In genomic region chr11:126584028-126584427, GRCh38 we compare ENCODE assay signal across 29 cellular contexts.
"Had no signal": no experiment of that assay in that cellular context is flagged by ENCODE, and none has a peak within 500 bp of the region (broad histone marks: within the 10 kb centered on the region; RNA-seq: fewer than 3 reads in every experiment).

No MANE protein-coding gene starts in this region.

- H3K27me3 Mint-ChIP-seq: activated CD4-positive, alpha-beta memory T cell treated with anti-CD3 and anti-CD28 coated beads for 36 hours; activated CD4-positive, alpha-beta T cell treated with anti-CD3 and anti-CD28 coated beads for 36 hours; activated CD4-positive, alpha-beta T cell treated with anti-CD3 and anti-CD28 coated beads, Interleukin-2, amount 10 ng/mL, durations not matched to agents 24 days and 14 days; activated naive CD8-positive, alpha-beta T cell had no signal

- H3K27ac Mint-ChIP-seq: activated CD4-positive, alpha-beta memory T cell treated with anti-CD3 and anti-CD28 coated beads for 36 hours; activated CD4-positive, alpha-beta T cell treated with anti-CD3 and anti-CD28 coated beads for 36 hours; activated CD4-positive, alpha-beta T cell treated with anti-CD3 and anti-CD28 coated beads, Interleukin-2, amount 10 ng/mL, durations not matched to agents 24 days and 14 days; activated CD8-positive, alpha-beta memory T cell treated with anti-CD3 and anti-CD28 coated beads, Interleukin-2, amount 10 ng/mL, durations not matched to agents 7 days and 5 days; activated CD8-positive, alpha-beta T cell treated with anti-CD3 and anti-CD28 coated beads, Interleukin-2, amount 10 ng/mL, durations not matched to agents 7 days and 5 days; activated naive CD8-positive, alpha-beta T cell; activated T-cell treated with anti-CD3 and anti-CD28 coated beads, Interleukin-2, amount 50 U/mL, for 72 hours had no signal

- H3K27ac ChIP-seq: body of pancreas, breast epithelium, cardiac muscle cell, colonic mucosa, epithelial cell of prostate, esophagus squamous epithelium, gastroesophageal sphincter had no signal

- H3K4me3 ChIP-seq: body of pancreas, breast epithelium, cardiac muscle cell, colonic mucosa, esophagus squamous epithelium, gastroesophageal sphincter had no signal

- H3K9me3 ChIP-seq: body of pancreas, breast epithelium, colonic mucosa, esophagus squamous epithelium, gastroesophageal sphincter had no signal

- H3K9me3 Mint-ChIP-seq: activated CD4-positive, alpha-beta memory T cell treated with anti-CD3 and anti-CD28 coated beads for 36 hours; activated CD4-positive, alpha-beta T cell treated with anti-CD3 and anti-CD28 coated beads, Interleukin-2, amount 10 ng/mL, durations not matched to agents 24 days and 14 days; activated T-cell treated with anti-CD3 and anti-CD28 coated beads, Interleukin-2, amount 50 U/mL, for 72 hours had no signal

- H3K4me3 Mint-ChIP-seq: activated CD4-positive, alpha-beta memory T cell treated with anti-CD3 and anti-CD28 coated beads for 36 hours; activated CD4-positive, alpha-beta T cell treated with anti-CD3 and anti-CD28 coated beads for 36 hours; activated CD4-positive, alpha-beta T cell treated with anti-CD3 and anti-CD28 coated beads, Interleukin-2, amount 10 ng/mL, durations not matched to agents 24 days and 14 days; activated CD8-positive, alpha-beta memory T cell treated with anti-CD3 and anti-CD28 coated beads, Interleukin-2, amount 10 ng/mL, durations not matched to agents 7 days and 5 days; activated CD8-positive, alpha-beta T cell treated with anti-CD3 and anti-CD28 coated beads, Interleukin-2, amount 10 ng/mL, durations not matched to agents 7 days and 5 days; activated naive CD8-positive, alpha-beta T cell; activated T-cell treated with anti-CD3 and anti-CD28 coated beads, Interleukin-2, amount 50 U/mL, for 72 hours had no signal

- H3K36me3 Mint-ChIP-seq: activated CD4-positive, alpha-beta memory T cell treated with anti-CD3 and anti-CD28 coated beads for 36 hours; activated CD8-positive, alpha-beta memory T cell treated with anti-CD3 and anti-CD28 coated beads, Interleukin-2, amount 10 ng/mL, durations not matched to agents 7 days and 5 days; activated naive CD8-positive, alpha-beta T cell had no signal

- DNase-seq: activated CD4-positive, alpha-beta memory T cell treated with anti-CD3 and anti-CD28 coated beads for 36 hours; activated CD4-positive, alpha-beta T cell treated with anti-CD3 and anti-CD28 coated beads for 36 hours; activated CD4-positive, alpha-beta T cell treated with anti-CD3 and anti-CD28 coated beads, Interleukin-2, amount 10 ng/mL, durations not matched to agents 24 days and 14 days; activated CD4-positive, CD25-positive, alpha-beta regulatory T cell; activated CD4-positive, CD25-positive, alpha-beta regulatory T cell treated with anti-CD3 and anti-CD28 coated beads, Interleukin-2, amount 50 U/mL, for 72 hours; activated CD8-positive, alpha-beta memory T cell treated with anti-CD3 and anti-CD28 coated beads, Interleukin-2, amount 10 ng/mL, durations not matched to agents 7 days and 5 days; activated CD8-positive, alpha-beta memory T cell treated with anti-CD3 and anti-CD28 coated beads, Interleukin-2, amount 50 U/mL, for 4 hours; activated CD8-positive, alpha-beta T cell treated with anti-CD3 and anti-CD28 coated beads, Interleukin-2, amount 10 ng/mL, durations not matched to agents 7 days and 5 days; activated gamma-delta T cell; activated naive CD4-positive, alpha-beta T cell treated with anti-CD3 and anti-CD28 coated beads, Interleukin-2, amount 50 U/mL, for 16 hours; activated naive CD4-positive, alpha-beta T cell treated with Interleukin-2 at 50 U/mL for 16 hours; activated T-cell treated with anti-CD3 and anti-CD28 coated beads, Interleukin-2, amount 50 U/mL, for 1 hour; activated T-cell treated with anti-CD3 and anti-CD28 coated beads, Interleukin-2, amount 50 U/mL, for 72 hours; amniotic stem cell; aorta; body of pancreas; central memory CD4-positive, alpha-beta T cell; cerebellar nuclear complex; colonic mucosa; effector CD8-positive, alpha-beta T cell; esophagus squamous epithelium; foreskin melanocyte; head of caudate nucleus; T-helper 2 cell had no signal

- H3K4me1 Mint-ChIP-seq: activated CD4-positive, alpha-beta T cell treated with anti-CD3 and anti-CD28 coated beads for 36 hours; activated CD4-positive, alpha-beta T cell treated with anti-CD3 and anti-CD28 coated beads, Interleukin-2, amount 10 ng/mL, durations not matched to agents 24 days and 14 days; activated CD8-positive, alpha-beta memory T cell treated with anti-CD3 and anti-CD28 coated beads, Interleukin-2, amount 10 ng/mL, durations not matched to agents 7 days and 5 days had no signal

- ATAC-seq: activated CD4-positive, alpha-beta T cell treated with anti-CD3 and anti-CD28 coated beads for 36 hours; activated CD8-positive, alpha-beta memory T cell treated with anti-CD3 and anti-CD28 coated beads, Interleukin-2, amount 10 ng/mL, durations not matched to agents 7 days and 5 days; activated CD8-positive, alpha-beta T cell treated with anti-CD3 and anti-CD28 coated beads, Interleukin-2, amount 10 ng/mL, durations not matched to agents 7 days and 5 days; activated T-cell treated with anti-CD3 and anti-CD28 coated beads, Interleukin-2, amount 50 U/mL, for 72 hours; body of pancreas; gastroesophageal sphincter had no signal

- H3K36me3 ChIP-seq: breast epithelium, cardiac muscle cell, colonic mucosa, esophagus squamous epithelium, gastroesophageal sphincter had no signal

- H3K27me3 ChIP-seq: body of pancreas, breast epithelium, colonic mucosa had no signal

- H3K4me1 ChIP-seq: breast epithelium, colonic mucosa had no signal
